Comparison of ENCODE assay signal across 8 cellular contexts in the genomic region with DNA sequence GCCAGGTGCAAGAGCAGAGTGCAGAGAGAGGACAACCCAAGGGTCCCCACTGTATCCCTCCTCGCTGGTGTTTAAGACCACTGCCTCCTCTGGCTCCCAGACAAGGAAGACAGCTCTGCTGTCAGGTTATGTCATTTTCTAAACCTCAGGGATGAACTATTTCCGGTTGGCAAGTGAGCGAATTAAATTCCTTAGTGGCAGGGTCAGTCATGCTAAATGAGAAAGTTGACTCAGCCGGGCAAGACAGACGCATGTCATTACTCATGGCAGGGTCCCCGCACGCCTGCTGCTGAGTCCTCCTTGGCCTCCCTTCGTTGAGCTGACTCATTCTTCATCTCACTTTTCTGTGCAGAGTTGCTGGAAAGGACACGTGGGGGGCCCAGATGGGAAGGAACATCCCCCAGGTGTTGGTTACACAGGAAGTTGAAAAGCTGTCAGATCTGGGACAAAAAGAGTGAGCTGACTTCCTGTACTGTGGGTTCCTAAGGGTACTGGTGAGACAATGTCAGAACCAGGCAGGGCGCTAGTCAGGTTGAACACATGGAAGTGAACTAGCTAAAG. TPM values are rescaled to one million over a fixed set of nuclear protein-coding genes. Genes with fewer than 3 reads are reported as not detected.
A peak's percentile ranks its signal among the peaks of the same experiment; 100 is the strongest.
DNase-seq lines count a peak whose midpoint lies in the region; ATAC-seq and TF ChIP-seq lines count a peak whose summit lies in the region.

No MANE protein-coding gene starts in this region.

- DNase-seq in RWPE2 (ENCODE audit: low spot score) (peak; percentile 88), psoas muscle (peak; percentile 46 to 66), midbrain (lab: John Stamatoyannopoulos, UW) (no peak), DMS153 (lab: John Stamatoyannopoulos, UW) (no peak), C1 segment of cervical spinal cord (lab: John Stamatoyannopoulos, UW) (no peak), prostate gland (ENCODE audit: low spot score) (no peak)

- H3K9me3 Mint-ChIP-seq in activated naive CD4-positive, alpha-beta T cell treated with anti-CD3 and anti-CD28 coated beads, Interleukin-2, amount 50 U/mL, for 24 hours: no peaks in the 10 kb centered on the region

- H3K4me1 ChIP-seq in RWPE2 (ENCODE audit: insufficient read depth, poor library complexity, severe bottlenecking): peaks cover 15% of the 10 kb centered on the region
- H3K4me1 ChIP-seq in psoas muscle: peaks cover 9% of the 10 kb centered on the region
- no peaks in the 10 kb centered on the region for H3K4me1 ChIP-seq in prostate gland (replicated peaks)

- 15 to 28% (median 18%) methylated on average over 10 of the region's 10 CpGs for WGBS in psoas muscle, 3 donors
- WGBS in prostate gland: 70% methylated on average over 10 of the region's 10 CpGs

- H3K27ac Mint-ChIP-seq in activated naive CD4-positive, alpha-beta T cell treated with anti-CD3 and anti-CD28 coated beads, Interleukin-2, amount 50 U/mL, for 24 hours: peak overlapping the region; percentile 79

- TF ChIP-seq POLR2A in prostate gland (IDR thresholded peaks at IDR 0.05): no peak

- no peaks in the 10 kb centered on the region for H3K36me3 ChIP-seq in RWPE2 (ENCODE audit: low read depth)
- H3K36me3 ChIP-seq in psoas muscle (ENCODE audit: insufficient read depth in 1 of 2, low read depth in 1 of 2): no peaks in the 10 kb centered on the region
- H3K36me3 ChIP-seq in prostate gland: no peaks in the 10 kb centered on the region

- peak; percentile 71 for ATAC-seq in GM21619 (IDR thresholded peaks at IDR 0.05; ENCODE audit: unreplicated experiment)
- ATAC-seq in RWPE2 (ENCODE audit: low read depth): peak; percentile 98
- peak; percentile 82 to 97 (median 94) for ATAC-seq in psoas muscle

- H3K4me3 Mint-ChIP-seq in activated naive CD4-positive, alpha-beta T cell treated with anti-CD3 and anti-CD28 coated beads, Interleukin-2, amount 50 U/mL, for 24 hours: peak overlapping the region; percentile 16

- no peaks in the 10 kb centered on the region for H3K9me3 ChIP-seq in RWPE2 (ENCODE audit: severe bottlenecking)
- no peaks in the 10 kb centered on the region for H3K9me3 ChIP-seq in psoas muscle
- H3K9me3 ChIP-seq in prostate gland: no peaks in the 10 kb centered on the region

- H3K27ac ChIP-seq in RWPE2 (ENCODE audit: poor library complexity, severe bottlenecking) (peak overlapping the region; percentile 72), psoas muscle (peak overlapping the region; percentile 50), prostate gland (no peak overlapping the region)

- TF ChIP-seq CTCF in RWPE2 (IDR thresholded peaks at IDR 0.05; ENCODE audit: poor library complexity, severe bottlenecking): no peak
- TF ChIP-seq CTCF in psoas muscle (IDR thresholded peaks at IDR 0.05): no peak
- no peak for TF ChIP-seq CTCF in prostate gland (IDR thresholded peaks at IDR 0.05)

- no peaks in the 10 kb centered on the region for H3K27me3 Mint-ChIP-seq in activated naive CD4-positive, alpha-beta T cell treated with anti-CD3 and anti-CD28 coated beads, Interleukin-2, amount 50 U/mL, for 24 hours

- no peaks in the 10 kb centered on the region for H3K36me3 Mint-ChIP-seq in activated naive CD4-positive, alpha-beta T cell treated with anti-CD3 and anti-CD28 coated beads, Interleukin-2, amount 50 U/mL, for 24 hours

- H3K27me3 ChIP-seq in RWPE2 (ENCODE audit: insufficient read depth, poor library complexity, severe bottlenecking) (no peaks in the 10 kb centered on the region), psoas muscle (ENCODE audit: insufficient read depth in 3 of 3, low read length in 2 of 3) (no peaks in the 10 kb centered on the region), prostate gland (replicated peaks; ENCODE audit: insufficient read depth) (no peaks in the 10 kb centered on the region)

- intact Hi-C loops in psoas muscle (cut with DNase I): no loop called here
- intact Hi-C loops in prostate gland (cut with DNase I): no loop called here

- no peak overlapping the region for H3K4me3 ChIP-seq in RWPE2 (ENCODE audit: severe bottlenecking)
- H3K4me3 ChIP-seq in psoas muscle: no peak overlapping the region
- no peak overlapping the region for H3K4me3 ChIP-seq in prostate gland

- H3K4me1 Mint-ChIP-seq in activated naive CD4-positive, alpha-beta T cell treated with anti-CD3 and anti-CD28 coated beads, Interleukin-2, amount 50 U/mL, for 24 hours: peaks cover 38% of the 10 kb centered on the region

RNA-seq across cellular contexts. Expression of gene UCN3, which starts 47.1 kb away (rescaled TPM):
- total RNA-seq in psoas muscle: not detected
- not detected for polyA plus RNA-seq in psoas muscle
- not detected for total RNA-seq in prostate gland

Comparison
In these comparisons a context has a peak if more than half of its experiments do, and no peak if none do; other contexts are left out.
1. DNase-seq: peak in RWPE2 (single experiment) and psoas muscle (2 of 2); none in midbrain (single experiment), DMS153 (single experiment), C1 segment of cervical spinal cord (0 of 14) and prostate gland (single experiment).
2. H3K27ac ChIP-seq: peak in RWPE2 (single experiment) and psoas muscle (single experiment); none in prostate gland (0 of 2).
3. Peak in every context shown above with its lines, with median percentiles within 50 percentile points of each other: ATAC-seq.